Comparison of ENCODE assay signal across 1 cellular context in genomic region chr11:34653851-34654490, GRCh38.
TF ChIP-seq lines count a peak whose summit lies in the region.

No MANE protein-coding gene starts in this region.

TF ChIP-seq in HepG2, 621 proteins besides CTCF, POLR2A, EP300 and RAD21 (continued from another document and continues in another):
- TF ChIP-seq ZNF18 (CRISPR knock-in tag; IDR thresholded peaks at IDR 0.05; ENCODE audit: insufficient replicate concordance): no peak
- no peak for TF ChIP-seq AGO2 (optimal IDR thresholded peaks at IDR 0.05; ENCODE audit: low read depth, low read length)
- peak; percentile 61 for TF ChIP-seq SMC3 (IDR thresholded peaks at IDR 0.05; ENCODE audit: low read length)
- TF ChIP-seq HNRNPH1 (optimal IDR thresholded peaks at IDR 0.05; ENCODE audit: low read depth, low read length): no peak
- no peak for TF ChIP-seq ZNF672 (CRISPR knock-in tag; IDR thresholded peaks at IDR 0.05)
- no peak for TF ChIP-seq SNAPC5 (CRISPR knock-in tag; IDR thresholded peaks at IDR 0.05; ENCODE audit: borderline replicate concordance)
- TF ChIP-seq DNMT1 (CRISPR knock-in tag; IDR thresholded peaks at IDR 0.05): no peak
- no peak for TF ChIP-seq SMARCE1 (IDR thresholded peaks at IDR 0.05; ENCODE audit: borderline replicate concordance)
- TF ChIP-seq NR2F1 (CRISPR knock-in tag; IDR thresholded peaks at IDR 0.05): peak in 1 of 2 experiments; percentile 31; a peak in 1 of 4 replicates
- TF ChIP-seq RXRA (CRISPR knock-in tag; IDR thresholded peaks at IDR 0.05): peak; percentile 68; the same call in 1 of the 2 replicates
- no peak for TF ChIP-seq ZNF3 (CRISPR knock-in tag; IDR thresholded peaks at IDR 0.05)
- TF ChIP-seq ZNF652 (CRISPR knock-in tag; IDR thresholded peaks at IDR 0.05; ENCODE audit: borderline replicate concordance, low read depth): no peak
- no peak for TF ChIP-seq CBX2 (IDR thresholded peaks at IDR 0.05; ENCODE audit: low read depth, low read length)
- 0 out of 2 replicates have a peak, but pooled peaks have one; percentile 35 for TF ChIP-seq CBX2 (CRISPR knock-in tag; IDR thresholded peaks at IDR 0.05; ENCODE audit: low read depth)
- no peak for TF ChIP-seq ZBTB39 (CRISPR knock-in tag; IDR thresholded peaks at IDR 0.05)
- TF ChIP-seq NFKBIZ (CRISPR knock-in tag; IDR thresholded peaks at IDR 0.05): peak; percentile 84
- no peak for TF ChIP-seq ZNF275 (CRISPR knock-in tag; IDR thresholded peaks at IDR 0.05; ENCODE audit: borderline replicate concordance)
- TF ChIP-seq NRL (CRISPR knock-in tag; IDR thresholded peaks at IDR 0.05; ENCODE audit: borderline replicate concordance): no peak
- TF ChIP-seq ZNF460 (CRISPR knock-in tag; IDR thresholded peaks at IDR 0.05; ENCODE audit: borderline replicate concordance): no peak
- TF ChIP-seq KDM6A (CRISPR knock-in tag; IDR thresholded peaks at IDR 0.05; ENCODE audit: low read depth): no peak
- no peak for TF ChIP-seq SALL2 (CRISPR knock-in tag; IDR thresholded peaks at IDR 0.05)
- TF ChIP-seq MXD3 (CRISPR knock-in tag; IDR thresholded peaks at IDR 0.05): no peak
- no peak for TF ChIP-seq ZFP36 (IDR thresholded peaks at IDR 0.05; ENCODE audit: borderline replicate concordance, low read depth, low read length, partially characterized antibody)
- no peak for TF ChIP-seq ZNF605 (CRISPR knock-in tag; IDR thresholded peaks at IDR 0.05)
- no peak for TF ChIP-seq SIN3B (IDR thresholded peaks at IDR 0.05; ENCODE audit: low read length)
- 0 out of 2 replicates have a peak, but pooled peaks have one; percentile 34 for TF ChIP-seq ZNF205 (CRISPR knock-in tag; IDR thresholded peaks at IDR 0.05)
- TF ChIP-seq TEF (CRISPR knock-in tag; IDR thresholded peaks at IDR 0.05): no peak
- TF ChIP-seq CSRNP2 (CRISPR knock-in tag; conservative IDR thresholded peaks at IDR 0.05; ENCODE audit: low read depth): no peak
- TF ChIP-seq SAP130 (CRISPR knock-in tag; IDR thresholded peaks at IDR 0.05; ENCODE audit: low read depth): peak; percentile 62; the same call in 1 of the 2 replicates
- no peak for TF ChIP-seq ZNF282 (IDR thresholded peaks at IDR 0.05; ENCODE audit: partially characterized antibody)
- no peak for TF ChIP-seq ZNF17 (CRISPR knock-in tag; IDR thresholded peaks at IDR 0.05)
- TF ChIP-seq TEAD2 (CRISPR knock-in tag; IDR thresholded peaks at IDR 0.05): no peak
- no peak for TF ChIP-seq NR3C1 (CRISPR knock-in tag; IDR thresholded peaks at IDR 0.05)
- no peak for TF ChIP-seq TBX2 (CRISPR knock-in tag; IDR thresholded peaks at IDR 0.05; ENCODE audit: borderline replicate concordance)
- TF ChIP-seq ZNF776 (CRISPR knock-in tag; IDR thresholded peaks at IDR 0.05): no peak
- peak; percentile 53; the same call in 1 of the 2 replicates for TF ChIP-seq HMGXB3 (CRISPR knock-in tag; IDR thresholded peaks at IDR 0.05; ENCODE audit: borderline replicate concordance)
- TF ChIP-seq ZNF691 (CRISPR knock-in tag; IDR thresholded peaks at IDR 0.05; ENCODE audit: borderline replicate concordance, low read depth): no peak
- TF ChIP-seq EED (CRISPR knock-in tag; IDR thresholded peaks at IDR 0.05): no peak
- no peak for TF ChIP-seq PCBP2 (optimal IDR thresholded peaks at IDR 0.05; ENCODE audit: low read depth, low read length, poor library complexity, severe bottlenecking)
- TF ChIP-seq RARG (CRISPR knock-in tag; IDR thresholded peaks at IDR 0.05; ENCODE audit: low read depth): no peak
- no peak for TF ChIP-seq CBFB (CRISPR knock-in tag; IDR thresholded peaks at IDR 0.05)
- TF ChIP-seq ZNF747 (CRISPR knock-in tag; IDR thresholded peaks at IDR 0.05; ENCODE audit: borderline replicate concordance): peak; percentile 50; the same call in 1 of the 2 replicates
- no peak for TF ChIP-seq NCOR1 (IDR thresholded peaks at IDR 0.05; ENCODE audit: borderline replicate concordance, low read length)
- TF ChIP-seq ZNF253 (CRISPR knock-in tag; IDR thresholded peaks at IDR 0.05; ENCODE audit: borderline replicate concordance): no peak
- TF ChIP-seq BRD4 (CRISPR knock-in tag; IDR thresholded peaks at IDR 0.05): peak; percentile 88
- TF ChIP-seq ZBTB20 (CRISPR knock-in tag; IDR thresholded peaks at IDR 0.05; ENCODE audit: borderline replicate concordance, low read depth): no peak
- no peak for TF ChIP-seq TCF12 (IDR thresholded peaks at IDR 0.05)
- no peak for TF ChIP-seq TCF12 (CRISPR knock-in tag; IDR thresholded peaks at IDR 0.05)
- TF ChIP-seq ZNF597 (CRISPR knock-in tag; IDR thresholded peaks at IDR 0.05): no peak
- no peak for TF ChIP-seq ZNF704 (CRISPR knock-in tag; IDR thresholded peaks at IDR 0.05; ENCODE audit: borderline replicate concordance)
- TF ChIP-seq SNAPC2 (CRISPR knock-in tag; IDR thresholded peaks at IDR 0.05): no peak
- TF ChIP-seq ESRRA (CRISPR knock-in tag; IDR thresholded peaks at IDR 0.05; ENCODE audit: low read depth): no peak
